23 cellular contexts compared by ENCODE assay signal in genomic region chr3:138511990-138512389, GRCh38.
DNase-seq lines count a peak whose midpoint lies in the region; ATAC-seq, FAIRE-seq and TF ChIP-seq lines count a peak whose summit lies in the region.
"Had no signal": no experiment of that assay in that cellular context is flagged by ENCODE, and none has a peak within 500 bp of the region (broad histone marks: within the 10 kb centered on the region; RNA-seq: fewer than 3 reads in every experiment).

No MANE protein-coding gene starts in this region.

- no peaks in the 10 kb centered on the region for H3K27me3 Mint-ChIP-seq in activated T-cell treated with anti-CD3 and anti-CD28 coated beads, Interleukin-2, amount 50 U/mL, for 72 hours (ENCODE audit: low read depth)
- H3K27me3 Mint-ChIP-seq in activated T-cell treated with anti-CD3 and anti-CD28 coated beads, Interleukin-2, amount 50 U/mL, for 4 hours (ENCODE audit: low read depth) = no peaks in the 10 kb centered on the region
- H3K27me3 Mint-ChIP-seq: CD4-positive, CD25-positive, alpha-beta regulatory T cell; IgD-negative memory B cell had no signal

- H3K36me3 Mint-ChIP-seq in activated T-cell treated with anti-CD3 and anti-CD28 coated beads, Interleukin-2, amount 50 U/mL, for 72 hours (ENCODE audit: insufficient read depth in 2 of 2) = peaks cover 0 to 7% of the 10 kb centered on the region in 2 donors
- peaks cover 23% of the 10 kb centered on the region for H3K36me3 Mint-ChIP-seq in activated T-cell treated with anti-CD3 and anti-CD28 coated beads, Interleukin-2, amount 50 U/mL, for 4 hours (ENCODE audit: insufficient read depth)

- H2AFZ ChIP-seq in GM12878 (ENCODE audit: control insufficient read depth, low read depth, low read length) = no peak overlapping the region

- no peak for TF ChIP-seq RAD21 in GM12878 (IDR thresholded peaks at IDR 0.05; ENCODE audit: insufficient read depth, low read depth, low read length)

- no peak overlapping the region for H3K27ac Mint-ChIP-seq in activated T-cell treated with anti-CD3 and anti-CD28 coated beads, Interleukin-2, amount 50 U/mL, for 72 hours
- H3K27ac Mint-ChIP-seq: IgD-negative memory B cell had no signal

- H3K36me3 ChIP-seq in GM12878 (ENCODE audit: control insufficient read depth in 2 of 2, insufficient read depth in 2 of 2, low read length in 1 of 2) (no peaks in the 10 kb centered on the region), prostate gland (no peaks in the 10 kb centered on the region)
- H3K36me3 ChIP-seq: BE2C had no signal

- H3K27me3 ChIP-seq in GM12878 (replicated peaks in 1 of 2; ENCODE audit: control insufficient read depth in 2 of 2, insufficient read depth in 2 of 2, low read length in 1 of 2) (no peaks in the 10 kb centered on the region), prostate gland (replicated peaks; ENCODE audit: insufficient read depth) (no peaks in the 10 kb centered on the region)
- H3K27me3 ChIP-seq: BE2C had no signal

- H3K9ac ChIP-seq in GM12878 (ENCODE audit: control insufficient read depth, insufficient read depth, low read length) = no peak overlapping the region

- no peak for FAIRE-seq in GM12878 (lab: Jason Lieb, UNC)
- FAIRE-seq: A204.1, G401.6, GM19239, HTR-8/SVneo had no signal

- H3K9me3 ChIP-seq in GM12878 (replicated peaks; ENCODE audit: control insufficient read depth, insufficient read depth, low read length) (no peaks in the 10 kb centered on the region), prostate gland (no peaks in the 10 kb centered on the region)
- H3K9me3 ChIP-seq: BE2C, Caco-2, HAP-1 had no signal

- H3K4me2 ChIP-seq in GM12878 (ENCODE audit: control insufficient read depth, insufficient read depth) = no peak overlapping the region

- DNase-seq in COLO829 (ENCODE audit: low spot score) (peak; percentile 58), Kasumi-1 (lab: John Stamatoyannopoulos, UW) (peak; percentile 16 to 34), NOMO-1 treated with DMSO at 0.1 percent for 48 hours (lab: John Stamatoyannopoulos, UW; ENCODE audit: unreplicated experiment) (peak; percentile 77), GM12878 (ENCODE audit: low read depth, low spot score) (no peak), prostate gland (ENCODE audit: low spot score) (no peak), GM19238 (ENCODE audit: insufficient read length, low spot score) (no peak)
- DNase-seq in activated T-cell treated with anti-CD3 and anti-CD28 coated beads, Interleukin-2, amount 50 U/mL, for 72 hours = no peak
- no peak for DNase-seq in activated T-cell treated with anti-CD3 and anti-CD28 coated beads, Interleukin-2, amount 50 U/mL, for 4 hours
- DNase-seq: BE2C; Caco-2; CD4-positive, CD25-positive, alpha-beta regulatory T cell; NCI-H1092; NCI-H1436 treated with DMSO at 0.1 percent for 48 hours; NCI-H2029; NCI-H774; SW 1271 had no signal

- H3K9me3 Mint-ChIP-seq in activated T-cell treated with anti-CD3 and anti-CD28 coated beads, Interleukin-2, amount 50 U/mL, for 72 hours = no peaks in the 10 kb centered on the region
- peaks cover 3% of the 10 kb centered on the region for H3K9me3 Mint-ChIP-seq in activated T-cell treated with anti-CD3 and anti-CD28 coated beads, Interleukin-2, amount 50 U/mL, for 4 hours

- in situ Hi-C loops in GM12878 (cut with MboI) = no loop called here

- TF ChIP-seq POLR2A in GM12878 (IDR thresholded peaks at IDR 0.05; ENCODE audit: low read depth, low read length) = no peak
- no peak for TF ChIP-seq POLR2A in prostate gland (IDR thresholded peaks at IDR 0.05)

- POLR2A ChIA-PET in GM12878 (lab: Charles Lee) = no interaction called here

- no peaks in the 10 kb centered on the region for H4K20me1 ChIP-seq in GM12878 (ENCODE audit: control insufficient read depth, insufficient read depth)

- ATAC-seq in GM12878 = peak; percentile 54; the same call in 2 of the 3 replicates
- no peak for ATAC-seq in activated T-cell treated with anti-CD3 and anti-CD28 coated beads, Interleukin-2, amount 50 U/mL, for 72 hours (replicated peaks in 1 of 2)
- no peak for ATAC-seq in activated T-cell treated with anti-CD3 and anti-CD28 coated beads, Interleukin-2, amount 50 U/mL, for 4 hours
- ATAC-seq: Panc1 had no signal

- TF ChIP-seq CTCF in GM12878 (IDR thresholded peaks at IDR 0.05 in 2 of 3, conservative IDR thresholded peaks at IDR 0.05 in 1 of 3; ENCODE audit: control insufficient read depth in 2 of 3, extremely low read depth in 1 of 3, insufficient read depth in 1 of 3, low read depth in 3 of 3, low read length in 3 of 3) (no peak), prostate gland (IDR thresholded peaks at IDR 0.05) (no peak)

- BruUV-seq in GM12878 (replicated peaks; lab: Mats Ljungman, UMichigan) = no TSS peak

- H3K79me2 ChIP-seq in GM12878 (ENCODE audit: control insufficient read depth, insufficient read depth, low read length) = no peaks in the 10 kb centered on the region

- H3K27ac ChIP-seq in GM12878 (ENCODE audit: control insufficient read depth, insufficient read depth) = no peak overlapping the region
- no peak overlapping the region for H3K27ac ChIP-seq in prostate gland

- H3K4me1 ChIP-seq in GM12878 (ENCODE audit: control insufficient read depth, insufficient read depth, low read length) (peaks cover 3% of the 10 kb centered on the region; the same call in 1 of the 2 replicates), prostate gland (replicated peaks) (no peaks in the 10 kb centered on the region)
- H3K4me1 ChIP-seq: BE2C, Caco-2, HAP-1 had no signal

- H3K4me3 ChIP-seq in GM12878 (no peak overlapping the region), prostate gland (no peak overlapping the region)
- H3K4me3 ChIP-seq: HAP-1 had no signal

- intact Hi-C loops in GM12878 (cut with micrococcal nuclease; ENCODE audit: unreplicated experiment) = no loop called here
- intact Hi-C loops in prostate gland (cut with DNase I) = no loop called here

- SMC1A ChIA-PET in GM12878 (lab: Charles Lee; ENCODE audit: uncharacterized antibody, unreplicated experiment) = interaction anchor here (0.8 to 2.2 kb wide), 5 partner anchors 16 to 112 kb away, joined by 3 to 10 read pairs (median 4); partner anchors contain the start of gene CEP70

- RAD21 ChIA-PET in GM12878 (lab: Charles Lee; ENCODE audit: unreplicated experiment) = interaction anchor here (0.6 to 2.0 kb wide), 5 partner anchors 14 to 404 kb away, joined by 3 to 6 read pairs (median 3); partner anchors contain the start of gene CEP70

- CTCF ChIA-PET in GM12878 (lab: Yijun Ruan, JAX) = interaction anchor here (0.9 to 2.7 kb wide), 4 partner anchors 33 to 411 kb away, joined by 4 to 17 read pairs (median 9); partner anchors contain the start of gene CEP70

- H3K4me3 Mint-ChIP-seq in activated T-cell treated with anti-CD3 and anti-CD28 coated beads, Interleukin-2, amount 50 U/mL, for 72 hours = no peak overlapping the region
- H3K4me3 Mint-ChIP-seq in activated T-cell treated with anti-CD3 and anti-CD28 coated beads, Interleukin-2, amount 50 U/mL, for 4 hours = no peak overlapping the region
- H3K4me3 Mint-ChIP-seq: CD4-positive, CD25-positive, alpha-beta regulatory T cell; IgD-negative memory B cell had no signal

- H3K4me1 Mint-ChIP-seq in activated T-cell treated with anti-CD3 and anti-CD28 coated beads, Interleukin-2, amount 50 U/mL, for 72 hours (ENCODE audit: low read depth) = peaks cover 15% of the 10 kb centered on the region
- H3K4me1 Mint-ChIP-seq in activated T-cell treated with anti-CD3 and anti-CD28 coated beads, Interleukin-2, amount 50 U/mL, for 4 hours (ENCODE audit: low read depth) = no peaks in the 10 kb centered on the region
- H3K4me1 Mint-ChIP-seq: IgD-negative memory B cell had no signal

- TF ChIP-seq EP300 in GM12878 (IDR thresholded peaks at IDR 0.05; ENCODE audit: borderline replicate concordance in 1 of 2, control insufficient read depth in 1 of 2, low read depth in 2 of 2, low read length in 2 of 2) = no peak

TF ChIP-seq in GM12878, 131 proteins besides CTCF, POLR2A, EP300 and RAD21:
- TF ChIP-seq SPI1 (IDR thresholded peaks at IDR 0.05; ENCODE audit: borderline replicate concordance, insufficient read depth, low read depth, low read length) (peak; percentile 72; the same call in 1 of the 2 replicates), HDAC6 (IDR thresholded peaks at IDR 0.05; ENCODE audit: unreplicated experiment) (no peak)

Comparison
In these comparisons a context has a peak if more than half of its experiments do, and no peak if none do; other contexts are left out.
1. DNase-seq: peak in COLO829 (single experiment), Kasumi-1 (2 of 2) and NOMO-1 treated with DMSO at 0.1 percent for 48 hours (single experiment); none in GM12878 (single experiment), activated T-cell treated with anti-CD3 and anti-CD28 coated beads, Interleukin-2, amount 50 U/mL, for 72 hours (0 of 2), activated T-cell treated with anti-CD3 and anti-CD28 coated beads, Interleukin-2, amount 50 U/mL, for 4 hours (single experiment), prostate gland (single experiment) and GM19238 (single experiment).